Comparison of ENCODE assay signal across 15 cellular contexts in genomic region chr17:1003972-1004768, GRCh38. TPM values are rescaled to one million over a fixed set of nuclear protein-coding genes. Genes with fewer than 3 reads are reported as not detected.
DNase-seq lines count a peak whose midpoint lies in the region; ATAC-seq and TF ChIP-seq lines count a peak whose summit lies in the region.
"Had no signal": no experiment of that assay in that cellular context is flagged by ENCODE, and none has a peak within 500 bp of the region (broad histone marks: within the 10 kb centered on the region; RNA-seq: fewer than 3 reads in every experiment).

No MANE protein-coding gene starts in this region.

- H3K9me3 Mint-ChIP-seq in stimulated activated effector memory CD8-positive, alpha-beta T cell treated with anti-CD3 and anti-CD28 coated beads, Interleukin-12 subunit alpha, Interleukin-12 subunit beta, amount 100 ng/mL, for 72 hours, result no peaks in the 10 kb centered on the region
- H3K9me3 Mint-ChIP-seq: activated T-cell treated with anti-CD3 and anti-CD28 coated beads, Interleukin-2, amount 50 U/mL, for 72 hours; HFFc6 had no signal

- WGBS in GM23248 (ENCODE audit: low coverage in 1 of 2, low lambda C conversion rate in 2 of 2, missing lambda C conversion rate in 2 of 2), 2 experiments, result 87 to 91% methylated on average over 30 of the region's 30 CpGs

- DNase-seq in GM13976 (ENCODE audit: low spot score), result peak; percentile 34
- DNase-seq in left ventricle myocardium superior, result peak; percentile 31
- no peak for DNase-seq in stimulated activated effector memory CD8-positive, alpha-beta T cell treated with anti-CD3 and anti-CD28 coated beads, Interleukin-12 subunit alpha, Interleukin-12 subunit beta, amount 100 ng/mL, for 72 hours (ENCODE audit: low spot score in 2 of 2)
- no peak for DNase-seq in NCI-H187 treated with DMSO at 0.1 percent for 48 hours (lab: John Stamatoyannopoulos, UW)
- DNase-seq in GM23248, result no peak
- DNase-seq in Peyer's patch, result no peak
- DNase-seq: activated T-cell treated with anti-CD3 and anti-CD28 coated beads, Interleukin-2, amount 50 U/mL, for 72 hours; BE2C; DMS79 treated with DMSO at 0.1 percent for 48 hours; HFFc6; NCI-H1694 treated with DMSO at 0.1 percent for 48 hours; stimulated activated CD4-positive, alpha-beta T cell treated with anti-CD3 and anti-CD28 coated beads, Interleukin-2, amount 100 ng/mL, for 24 hours had no signal

- H2AFZ ChIP-seq in GM23248, result no peak overlapping the region

- H3K36me3 ChIP-seq in GM23248 (ENCODE audit: low read depth) (peaks cover 17% of the 10 kb centered on the region; the same call in 1 of the 2 replicates), Peyer's patch (peaks cover 0 to 93% (median 0%) of the 10 kb centered on the region in 3 donors)

- H3K27ac ChIP-seq in VCaP (peak overlapping the region; percentile 100), GM23248 (no peak overlapping the region), Peyer's patch (peak overlapping the region in 2 of 4 donors; percentile 34 to 76)

- H3K36me3 Mint-ChIP-seq in stimulated activated effector memory CD8-positive, alpha-beta T cell treated with anti-CD3 and anti-CD28 coated beads, Interleukin-12 subunit alpha, Interleukin-12 subunit beta, amount 100 ng/mL, for 72 hours, result peaks cover 87% of the 10 kb centered on the region

- peaks cover 25% of the 10 kb centered on the region for H3K4me1 Mint-ChIP-seq in stimulated activated effector memory CD8-positive, alpha-beta T cell treated with anti-CD3 and anti-CD28 coated beads, Interleukin-12 subunit alpha, Interleukin-12 subunit beta, amount 100 ng/mL, for 72 hours

- H3K9me3 ChIP-seq in GM23248 (ENCODE audit: low read depth) (no peaks in the 10 kb centered on the region), Peyer's patch (no peaks in the 10 kb centered on the region)
- H3K9me3 ChIP-seq: BE2C had no signal

- H3K4me2 ChIP-seq in GM23248 (ENCODE audit: unreplicated experiment), result no peak overlapping the region

- no peaks in the 10 kb centered on the region for H3K27me3 ChIP-seq in GM23248 (replicated peaks; ENCODE audit: insufficient read depth)
- H3K27me3 ChIP-seq in Peyer's patch, result no peaks in the 10 kb centered on the region
- H3K27me3 ChIP-seq: BE2C had no signal

- H3K27ac Mint-ChIP-seq in stimulated activated effector memory CD8-positive, alpha-beta T cell treated with anti-CD3 and anti-CD28 coated beads, Interleukin-12 subunit alpha, Interleukin-12 subunit beta, amount 100 ng/mL, for 72 hours, result peak overlapping the region; percentile 68

- ATAC-seq in left ventricle myocardium superior, result no peak
- no peak for ATAC-seq in stimulated activated effector memory CD8-positive, alpha-beta T cell treated with anti-CD3 and anti-CD28 coated beads, Interleukin-12 subunit alpha, Interleukin-12 subunit beta, amount 100 ng/mL, for 72 hours
- no peak for ATAC-seq in GM18858 (IDR thresholded peaks at IDR 0.05; ENCODE audit: unreplicated experiment)
- ATAC-seq: activated CD4-positive, CD25-positive, alpha-beta regulatory T cell treated with anti-CD3 and anti-CD28 coated beads, Interleukin-2, amount 50 U/mL, for 24 hours; activated T-cell treated with anti-CD3 and anti-CD28 coated beads, Interleukin-2, amount 50 U/mL, for 72 hours had no signal

- H3K9me2 ChIP-seq in GM23248 (ENCODE audit: insufficient read depth), result no peaks in the 10 kb centered on the region

- peaks cover 16% of the 10 kb centered on the region for H3K79me2 ChIP-seq in GM23248 (ENCODE audit: insufficient read depth)

- H3K4me1 ChIP-seq in GM23248 (ENCODE audit: insufficient read depth) (peaks cover 28% of the 10 kb centered on the region), Peyer's patch (peaks cover 0 to 57% (median 0%) of the 10 kb centered on the region in 4 donors)
- H3K4me1 ChIP-seq: BE2C had no signal

- intact Hi-C loops in left ventricle myocardium superior (cut with micrococcal nuclease), result no loop called here

- H3K4me3 ChIP-seq in GM23248 (no peak overlapping the region), Peyer's patch (no peak overlapping the region)

- no peak overlapping the region for H3K9ac ChIP-seq in GM23248

- H4K20me1 ChIP-seq in GM23248 (ENCODE audit: insufficient read depth), result no peaks in the 10 kb centered on the region; the same call in 1 of the 2 replicates

- TF ChIP-seq CTCF in GM13976 (IDR thresholded peaks at IDR 0.05; ENCODE audit: borderline replicate concordance, control extremely low read depth, extremely low read depth, insufficient read depth, missing control alignments) (no peak), VCaP (conservative IDR thresholded peaks at IDR 0.05) (no peak), Peyer's patch (IDR thresholded peaks at IDR 0.05) (no peak)

- in situ Hi-C loops in GM13976 (cut with MboI; ENCODE audit: low sequenced_read_pairs, unreplicated experiment) (no loop called here), GM23248 (cut with MboI) (no loop called here)

- no peak overlapping the region for H3K4me3 Mint-ChIP-seq in stimulated activated effector memory CD8-positive, alpha-beta T cell treated with anti-CD3 and anti-CD28 coated beads, Interleukin-12 subunit alpha, Interleukin-12 subunit beta, amount 100 ng/mL, for 72 hours
- H3K4me3 Mint-ChIP-seq: activated T-cell treated with anti-CD3 and anti-CD28 coated beads, Interleukin-2, amount 50 U/mL, for 72 hours; HFFc6 had no signal

- peaks cover 37% of the 10 kb centered on the region for H3F3A ChIP-seq in GM23248 (ENCODE audit: insufficient read depth)

- TF ChIP-seq POLR2A in Peyer's patch (IDR thresholded peaks at IDR 0.05), result no peak

RNA-seq across cellular contexts. Expression of gene TIMM22, which starts 7.2 kb away (rescaled TPM):
- total RNA-seq in left ventricle myocardium superior, result 15.8 TPM
- total RNA-seq in GM23248 (2014; rRNA removed; shearing (Covaris generic)), result 19.2 and 23.0 TPM in 2 replicates
- polyA plus RNA-seq in GM23248 (2016; fragmentation: Nextera tagmentation; extraction: Ambion mirVana), result 26.1 and 26.7 TPM in 2 replicates
- total RNA-seq in Peyer's patch, result 10 to 100 TPM in 3 of 4 donors, 1 to 10 TPM in 1; 9.0 to 18.2 (median 11.2) TPM

RNA-seq across cellular contexts. Expression of gene NXN, which starts 24.6 kb away (rescaled TPM):
- total RNA-seq in left ventricle myocardium superior (18.9 TPM), Peyer's patch (10 to 100 TPM in 2 of 4 donors, 1 to 10 TPM in 2; 2.1 to 14.0 (median 8.6) TPM)
- 41.9 and 51.7 TPM in 2 replicates for total RNA-seq in GM23248 (2014; rRNA removed; shearing (Covaris generic))
- polyA plus RNA-seq in GM23248 (2016; fragmentation: Nextera tagmentation; extraction: Ambion mirVana), result 8.0 and 10.7 TPM in 2 replicates

Comparison
In these comparisons a context has a peak if more than half of its experiments do, and no peak if none do; other contexts are left out.
1. DNase-seq: peak in GM13976 (single experiment) and left ventricle myocardium superior (single experiment); none in stimulated activated effector memory CD8-positive, alpha-beta T cell treated with anti-CD3 and anti-CD28 coated beads, Interleukin-12 subunit alpha, Interleukin-12 subunit beta, amount 100 ng/mL, for 72 hours (0 of 2), NCI-H187 treated with DMSO at 0.1 percent for 48 hours (single experiment), GM23248 (single experiment) and Peyer's patch (0 of 3).